In the genomic region with DNA sequence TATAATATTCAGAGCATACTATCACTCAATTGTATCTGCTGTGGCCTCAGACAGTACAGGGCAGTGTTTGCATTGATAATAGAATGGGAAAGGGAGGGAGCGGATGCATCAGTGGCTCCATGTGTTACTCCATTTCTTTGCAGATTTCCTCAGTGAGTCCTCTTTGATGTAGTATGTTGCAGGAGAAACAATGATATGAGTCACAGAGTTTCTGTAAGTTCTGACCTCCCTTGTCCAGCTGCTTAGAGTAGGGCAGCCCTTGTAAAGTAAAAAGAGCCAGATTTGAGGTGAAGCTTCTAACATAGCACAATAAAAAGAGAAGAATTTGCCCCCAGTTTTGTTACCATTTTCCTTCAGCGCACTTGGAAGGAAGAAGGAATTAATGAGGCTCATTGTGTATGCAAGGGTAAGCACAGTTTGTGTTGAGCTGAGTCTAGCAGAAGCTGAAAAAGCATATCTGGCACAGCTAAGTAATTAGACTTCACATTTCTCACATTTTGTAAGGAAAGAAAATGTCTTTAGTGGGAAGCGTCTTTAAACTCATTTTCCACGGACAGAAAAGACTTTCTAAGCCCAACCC, we compare ENCODE assay signal across 1 cellular context.
TF ChIP-seq lines count a peak whose summit lies in the region.

No MANE protein-coding gene starts in this region.

TF ChIP-seq in IMR-90, 13 proteins besides CTCF, POLR2A, EP300 and RAD21:
- TF ChIP-seq RFX5 (IDR thresholded peaks at IDR 0.05; ENCODE audit: low read depth, low read length), result no peak
- no peak for TF ChIP-seq NFE2L2 (IDR thresholded peaks at IDR 0.05; ENCODE audit: low read depth, low read length)
- TF ChIP-seq RCOR1 (IDR thresholded peaks at IDR 0.05; ENCODE audit: insufficient replicate concordance, low read length), result no peak
TF ChIP-seq in IMR-90: peak in this region for 0.
